1 cellular context compared by ENCODE assay signal in the genomic region with DNA sequence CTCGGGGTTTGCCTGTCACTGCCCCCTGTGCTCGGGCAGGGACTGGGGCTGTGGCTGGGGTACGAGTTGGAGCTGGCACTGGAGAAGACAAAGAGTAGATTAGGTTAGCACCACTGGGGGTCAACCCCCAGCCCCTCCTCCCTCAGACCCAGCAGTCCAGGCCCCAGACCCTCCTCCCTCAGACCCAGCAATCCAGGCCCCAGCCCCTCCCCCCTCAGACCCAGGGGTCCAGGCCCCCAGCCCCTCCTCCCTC.
TF ChIP-seq lines count a peak whose summit lies in the region.

No MANE protein-coding gene starts in this region.

TF ChIP-seq in HEK293, 187 proteins besides CTCF, POLR2A, EP300 and RAD21 (continued from another document):
- TF ChIP-seq ZNF350 (tag by site-specific recombination; IDR thresholded peaks at IDR 0.05), result no peak
- no peak for TF ChIP-seq ZSCAN30 (tag by site-specific recombination; IDR thresholded peaks at IDR 0.05)
- no peak for TF ChIP-seq TCF7L2 (IDR thresholded peaks at IDR 0.05; ENCODE audit: borderline replicate concordance, low read depth, low read length)
TF ChIP-seq in HEK293: peak in this region for 1.
